Comparison of ENCODE assay signal across 26 cellular contexts in the genomic region with DNA sequence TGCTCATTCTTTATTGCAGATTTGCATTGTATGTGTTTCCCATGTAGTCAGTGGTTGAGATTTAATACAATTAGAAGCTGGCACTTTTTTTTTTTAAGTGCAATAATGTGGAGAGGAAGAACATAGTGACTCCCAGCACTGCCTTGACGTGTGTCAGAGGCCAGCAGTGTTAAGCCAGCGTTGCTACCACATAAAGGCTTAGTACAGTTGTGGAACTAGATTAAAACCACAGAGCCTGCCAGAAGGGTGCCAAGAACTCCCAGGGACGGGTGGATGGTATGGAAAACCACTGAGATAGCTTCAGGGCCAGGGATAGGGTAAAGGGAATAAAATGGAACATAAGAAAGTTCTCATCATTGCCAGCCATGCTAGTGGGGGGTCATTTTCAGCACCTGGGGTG.
DNase-seq lines count a peak whose midpoint lies in the region; ATAC-seq lines count a peak whose summit lies in the region.
"Had no signal": no experiment of that assay in that cellular context is flagged by ENCODE, and none has a peak within 500 bp of the region (broad histone marks: within the 10 kb centered on the region; RNA-seq: fewer than 3 reads in every experiment).

No MANE protein-coding gene starts in this region.

- H3K9me3 ChIP-seq in right cardiac atrium (ENCODE audit: control insufficient read depth, low read length) (peaks cover 3% of the 10 kb centered on the region), skeletal muscle tissue (ENCODE audit: control insufficient read depth in 3 of 3, low read length in 3 of 3) (no peaks in the 10 kb centered on the region)
- H3K9me3 ChIP-seq: HAP-1, tibial artery had no signal

- no peak overlapping the region for H3K27ac Mint-ChIP-seq in activated naive CD8-positive, alpha-beta T cell treated with anti-CD3 and anti-CD28 coated beads, Interleukin-2, amount 50 U/mL, for 24 hours
- H3K27ac Mint-ChIP-seq in activated CD8-positive, alpha-beta memory T cell treated with anti-CD3 and anti-CD28 coated beads, Interleukin-2, amount 10 ng/mL, durations not matched to agents 7 days and 5 days, result no peak overlapping the region
- H3K27ac Mint-ChIP-seq: activated CD4-positive, alpha-beta memory T cell treated with anti-CD3 and anti-CD28 coated beads, Interleukin-2, amount 10 ng/mL, durations not matched to agents 7 days and 5 days; CD8-positive, alpha-beta memory T cell; progenitor cell of endocrine pancreas; stimulated activated naive CD8-positive, alpha-beta T cell treated with anti-CD3 and anti-CD28 coated beads, Interleukin-15, Interleukin-2, amounts not matched to agents 100 ng/mL and 50 ng/mL, for 24 hours; T-helper 17 cell had no signal

- peaks cover 2 to 5% (median 3%) of the 10 kb centered on the region in 3 donors for H3K36me3 ChIP-seq in skeletal muscle tissue (ENCODE audit: control insufficient read depth in 3 of 3, insufficient read depth in 3 of 3, low read length in 3 of 3)
- H3K36me3 ChIP-seq: HAP-1 had no signal

- WGBS in right cardiac atrium, result 61% methylated on average over 3 of the region's 3 CpGs

- intact Hi-C loops in Right ventricle myocardium superior (cut with DNase I) (loop anchor here (10.0 kb wide), 1 partner anchor 281 kb away; no protein-coding TSS in a partner anchor), left cardiac atrium (cut with DNase I) (no loop called here), right cardiac atrium (cut with DNase I) (no loop called here)

- no peak overlapping the region for H3K4me3 Mint-ChIP-seq in activated naive CD8-positive, alpha-beta T cell treated with anti-CD3 and anti-CD28 coated beads, Interleukin-2, amount 50 U/mL, for 24 hours
- H3K4me3 Mint-ChIP-seq in activated CD8-positive, alpha-beta memory T cell treated with anti-CD3 and anti-CD28 coated beads, Interleukin-2, amount 10 ng/mL, durations not matched to agents 7 days and 5 days, result no peak overlapping the region
- H3K4me3 Mint-ChIP-seq: activated CD4-positive, alpha-beta memory T cell treated with anti-CD3 and anti-CD28 coated beads, Interleukin-2, amount 10 ng/mL, durations not matched to agents 7 days and 5 days; CD8-positive, alpha-beta memory T cell; stimulated activated naive CD8-positive, alpha-beta T cell treated with anti-CD3 and anti-CD28 coated beads, Interleukin-15, Interleukin-2, amounts not matched to agents 100 ng/mL and 50 ng/mL, for 24 hours; T-helper 17 cell had no signal

- peak overlapping the region in 2 of 3 donors; percentile 35 to 47 for H3K9ac ChIP-seq in skeletal muscle tissue (ENCODE audit: low read depth in 1 of 3, low read length in 3 of 3)
- H3K9ac ChIP-seq: KMS-11 had no signal

- H3K4me1 Mint-ChIP-seq in activated naive CD8-positive, alpha-beta T cell treated with anti-CD3 and anti-CD28 coated beads, Interleukin-2, amount 50 U/mL, for 24 hours, result peaks cover 5% of the 10 kb centered on the region
- peaks cover 2% of the 10 kb centered on the region for H3K4me1 Mint-ChIP-seq in activated CD8-positive, alpha-beta memory T cell treated with anti-CD3 and anti-CD28 coated beads, Interleukin-2, amount 10 ng/mL, durations not matched to agents 7 days and 5 days
- H3K4me1 Mint-ChIP-seq: activated CD4-positive, alpha-beta memory T cell treated with anti-CD3 and anti-CD28 coated beads, Interleukin-2, amount 10 ng/mL, durations not matched to agents 7 days and 5 days; CD8-positive, alpha-beta memory T cell; T-helper 17 cell had no signal

- no peak overlapping the region for H3K4me3 ChIP-seq in right cardiac atrium (ENCODE audit: low read length)
- no peak overlapping the region for H3K4me3 ChIP-seq in skeletal muscle tissue (ENCODE audit: low read length in 3 of 3)
- H3K4me3 ChIP-seq: HAP-1, tibial artery had no signal

- DNase-seq in Right ventricle myocardium superior (no peak), left cardiac atrium (no peak), amniotic epithelial cell (ENCODE audit: low read depth) (peak; percentile 68), right cardiac atrium (no peak), GM19240 (ENCODE audit: insufficient read length, low spot score) (no peak)
- no peak for DNase-seq in activated naive CD8-positive, alpha-beta T cell treated with anti-CD3 and anti-CD28 coated beads, Interleukin-2, amount 50 U/mL, for 24 hours
- no peak for DNase-seq in activated CD8-positive, alpha-beta memory T cell treated with anti-CD3 and anti-CD28 coated beads, Interleukin-2, amount 10 ng/mL, durations not matched to agents 7 days and 5 days
- DNase-seq: 8988T; activated CD4-positive, alpha-beta memory T cell treated with anti-CD3 and anti-CD28 coated beads, Interleukin-2, amount 10 ng/mL, durations not matched to agents 7 days and 5 days; activated CD4-positive, CD25-positive, alpha-beta regulatory T cell treated with anti-CD3 and anti-CD28 coated beads, Interleukin-2, amount 50 U/mL, for 72 hours; activated effector memory CD4-positive, alpha-beta T cell treated with anti-CD3 and anti-CD28 coated beads, Interleukin-2, amount 50 U/mL, for 16 hours; CD8-positive, alpha-beta memory T cell; effector CD8-positive, alpha-beta T cell; head of caudate nucleus; mesenchymal stem cell; NCI-H1436 treated with DMSO at 0.1 percent for 48 hours; NCI-H774; T-helper 17 cell; tibial artery had no signal

- H3K27ac ChIP-seq in right cardiac atrium (ENCODE audit: low read length) (no peak overlapping the region), skeletal muscle tissue (ENCODE audit: low read depth, low read length) (peak overlapping the region; percentile 28)
- H3K27ac ChIP-seq: epithelial cell of prostate, KMS-11, tibial artery had no signal

- peaks cover 6% of the 10 kb centered on the region for H3K4me1 ChIP-seq in right cardiac atrium (ENCODE audit: control insufficient read depth, insufficient read depth, low read length)
- H3K4me1 ChIP-seq in skeletal muscle tissue (ENCODE audit: control insufficient read depth in 3 of 3, insufficient read depth in 3 of 3, low read length in 3 of 3), result peaks cover 27 to 61% (median 43%) of the 10 kb centered on the region in 3 donors

- H3K36me3 Mint-ChIP-seq in activated naive CD8-positive, alpha-beta T cell treated with anti-CD3 and anti-CD28 coated beads, Interleukin-2, amount 50 U/mL, for 24 hours (ENCODE audit: low read depth), result no peaks in the 10 kb centered on the region
- no peaks in the 10 kb centered on the region for H3K36me3 Mint-ChIP-seq in activated CD8-positive, alpha-beta memory T cell treated with anti-CD3 and anti-CD28 coated beads, Interleukin-2, amount 10 ng/mL, durations not matched to agents 7 days and 5 days

- no peaks in the 10 kb centered on the region for H3K27me3 Mint-ChIP-seq in activated naive CD8-positive, alpha-beta T cell treated with anti-CD3 and anti-CD28 coated beads, Interleukin-2, amount 50 U/mL, for 24 hours
- no peaks in the 10 kb centered on the region for H3K27me3 Mint-ChIP-seq in activated CD8-positive, alpha-beta memory T cell treated with anti-CD3 and anti-CD28 coated beads, Interleukin-2, amount 10 ng/mL, durations not matched to agents 7 days and 5 days
- H3K27me3 Mint-ChIP-seq: activated CD4-positive, alpha-beta memory T cell treated with anti-CD3 and anti-CD28 coated beads, Interleukin-2, amount 10 ng/mL, durations not matched to agents 7 days and 5 days; progenitor cell of endocrine pancreas; stimulated activated naive CD8-positive, alpha-beta T cell treated with anti-CD3 and anti-CD28 coated beads, Interleukin-15, Interleukin-2, amounts not matched to agents 100 ng/mL and 50 ng/mL, for 24 hours had no signal

- CTCF ChIA-PET in activated CD8-positive, alpha-beta memory T cell treated with anti-CD3 and anti-CD28 coated beads, Interleukin-2, amount 10 ng/mL, durations not matched to agents 7 days and 5 days (lab: Charles Lee), result no interaction called here

- ATAC-seq in Right ventricle myocardium superior (ENCODE audit: poor library complexity), result peak; percentile 80
- ATAC-seq in left cardiac atrium, result no peak
- ATAC-seq in right cardiac atrium, result peak; percentile 36 to 70
- no peak for ATAC-seq in activated naive CD8-positive, alpha-beta T cell treated with anti-CD3 and anti-CD28 coated beads, Interleukin-2, amount 50 U/mL, for 24 hours
- ATAC-seq in activated CD8-positive, alpha-beta memory T cell treated with anti-CD3 and anti-CD28 coated beads, Interleukin-2, amount 10 ng/mL, durations not matched to agents 7 days and 5 days, result no peak
- ATAC-seq: SK-N-SH treated with all-trans-retinoic acid at 6 μM for 48 hours, T-helper 17 cell had no signal

- H3K27me3 ChIP-seq in right cardiac atrium (ENCODE audit: control insufficient read depth, insufficient read depth) (no peaks in the 10 kb centered on the region), skeletal muscle tissue (ENCODE audit: control insufficient read depth in 3 of 3, insufficient read depth in 3 of 3, low read length in 3 of 3) (no peaks in the 10 kb centered on the region)
- H3K27me3 ChIP-seq: tibial artery had no signal

- H3K9me3 Mint-ChIP-seq in activated naive CD8-positive, alpha-beta T cell treated with anti-CD3 and anti-CD28 coated beads, Interleukin-2, amount 50 U/mL, for 24 hours, result no peaks in the 10 kb centered on the region
- H3K9me3 Mint-ChIP-seq in activated CD8-positive, alpha-beta memory T cell treated with anti-CD3 and anti-CD28 coated beads, Interleukin-2, amount 10 ng/mL, durations not matched to agents 7 days and 5 days (ENCODE audit: low read depth), result no peaks in the 10 kb centered on the region
- H3K9me3 Mint-ChIP-seq: activated CD4-positive, alpha-beta memory T cell treated with anti-CD3 and anti-CD28 coated beads, Interleukin-2, amount 10 ng/mL, durations not matched to agents 7 days and 5 days; stimulated activated naive CD8-positive, alpha-beta T cell treated with anti-CD3 and anti-CD28 coated beads, Interleukin-15, Interleukin-2, amounts not matched to agents 100 ng/mL and 50 ng/mL, for 24 hours had no signal

Comparison
In these comparisons a context has a peak if more than half of its experiments do, and no peak if none do; other contexts are left out.
1. ATAC-seq: peak in Right ventricle myocardium superior (single experiment) and right cardiac atrium (2 of 2); none in left cardiac atrium (0 of 2), activated naive CD8-positive, alpha-beta T cell treated with anti-CD3 and anti-CD28 coated beads, Interleukin-2, amount 50 U/mL, for 24 hours (single experiment) and activated CD8-positive, alpha-beta memory T cell treated with anti-CD3 and anti-CD28 coated beads, Interleukin-2, amount 10 ng/mL, durations not matched to agents 7 days and 5 days (single experiment).